ENCODE assay signal across 13 cellular contexts in the genomic region with DNA sequence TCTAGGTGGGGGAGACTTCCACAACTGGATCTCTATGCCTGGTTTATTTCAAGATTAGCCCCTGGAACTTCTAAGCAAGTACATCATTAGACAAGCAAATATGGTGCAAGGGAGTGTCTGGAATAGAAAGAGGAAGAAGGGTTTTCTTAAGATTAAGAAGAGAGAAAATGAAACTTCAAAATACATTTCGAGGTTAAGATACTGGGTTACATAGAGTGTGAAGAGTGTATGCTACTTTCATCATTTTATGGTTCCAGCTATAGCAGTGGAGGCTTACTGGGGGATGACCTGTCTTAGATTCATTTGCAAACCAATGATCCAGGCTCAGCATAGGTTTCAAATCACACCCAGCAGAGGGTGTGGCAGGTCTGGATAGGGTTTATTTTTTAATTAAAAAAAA.
A peak's percentile ranks its signal among the peaks of the same experiment; 100 is the strongest.
DNase-seq lines count a peak whose midpoint lies in the region; ATAC-seq lines count a peak whose summit lies in the region.
"Had no signal": no experiment of that assay in that cellular context is flagged by ENCODE, and none has a peak within 500 bp of the region (broad histone marks: within the 10 kb centered on the region; RNA-seq: fewer than 3 reads in every experiment).

No MANE protein-coding gene starts in this region.

- ATAC-seq in GM19025 (IDR thresholded peaks at IDR 0.05; ENCODE audit: low read depth, unreplicated experiment) (peak; percentile 81), GM21717 (IDR thresholded peaks at IDR 0.05; ENCODE audit: unreplicated experiment) (peak; percentile 95), HG03139 (IDR thresholded peaks at IDR 0.05; ENCODE audit: unreplicated experiment) (peak; percentile 93), Right ventricle myocardium inferior (no peak)

- peak; percentile 47 for DNase-seq in SKM-1 (lab: John Stamatoyannopoulos, UW; ENCODE audit: unreplicated experiment)
- no peak for DNase-seq in stimulated activated naive CD4-positive, alpha-beta T cell treated with Interleukin-2 at 50 U/mL for 16 hours (lab: John Stamatoyannopoulos, UW)
- no peak for DNase-seq in Right ventricle myocardium inferior (ENCODE audit: missing footprints)
- no peak for DNase-seq in activated T-cell treated with anti-CD3 and anti-CD28 coated beads, Interleukin-2, amount 50 U/mL, for 24 hours
- DNase-seq in NCI-H1930 (lab: John Stamatoyannopoulos, UW): no peak
- DNase-seq: anterior cingulate cortex, endodermal cell, hypothalamus, NCI-H524 had no signal

- peaks cover 22% of the 10 kb centered on the region for H3K9me3 Mint-ChIP-seq in activated T-cell treated with anti-CD3 and anti-CD28 coated beads, Interleukin-2, amount 50 U/mL, for 24 hours

- no peak overlapping the region for H3K27ac Mint-ChIP-seq in activated T-cell treated with anti-CD3 and anti-CD28 coated beads, Interleukin-2, amount 50 U/mL, for 24 hours
- H3K27ac Mint-ChIP-seq: endodermal cell, memory B cell had no signal

- H3K27me3 Mint-ChIP-seq in activated T-cell treated with anti-CD3 and anti-CD28 coated beads, Interleukin-2, amount 50 U/mL, for 24 hours: no peaks in the 10 kb centered on the region

- peaks cover 7% of the 10 kb centered on the region for H3K36me3 Mint-ChIP-seq in activated T-cell treated with anti-CD3 and anti-CD28 coated beads, Interleukin-2, amount 50 U/mL, for 24 hours (ENCODE audit: low read depth)

- peaks cover 3% of the 10 kb centered on the region for H3K4me1 Mint-ChIP-seq in activated T-cell treated with anti-CD3 and anti-CD28 coated beads, Interleukin-2, amount 50 U/mL, for 24 hours (ENCODE audit: low read depth)
- H3K4me1 Mint-ChIP-seq: endodermal cell had no signal

- intact Hi-C loops in Right ventricle myocardium inferior (cut with DNase I): no loop called here

- H3K4me3 Mint-ChIP-seq in activated T-cell treated with anti-CD3 and anti-CD28 coated beads, Interleukin-2, amount 50 U/mL, for 24 hours: no peak overlapping the region
- H3K4me3 Mint-ChIP-seq: endodermal cell, memory B cell had no signal
